8 cellular contexts compared by ENCODE assay signal in genomic region chr10:132142396-132143161, GRCh38. TPM values are rescaled to one million over a fixed set of nuclear protein-coding genes. Genes with fewer than 3 reads are reported as not detected.
DNase-seq lines count a peak whose midpoint lies in the region; TF ChIP-seq lines count a peak whose summit lies in the region.

No MANE protein-coding gene starts in this region.

- no peak for TF ChIP-seq POLR2A in lower leg skin (IDR thresholded peaks at IDR 0.05)

- H3K36me3 ChIP-seq in HAP-1 (replicated peaks) (no peaks in the 10 kb centered on the region), SJCRH30 (no peaks in the 10 kb centered on the region), adipocyte (ENCODE audit: control insufficient read depth, insufficient read depth, low read length, severe bottlenecking) (no peaks in the 10 kb centered on the region)

- 37% methylated on average over 22 to 24 of the region's 33 CpGs for WGBS in lower leg skin, 2 donors

- intact Hi-C loops in lower leg skin (cut with DNase I; ENCODE audit: low total_unique reads), result no loop called here

- DNase-seq in EL (peak; percentile 26), HAP-1 (ENCODE audit: low spot score in 2 of 2) (peak; percentile 25 to 78), SJCRH30 (peak; percentile 30 to 47), adipocyte (ENCODE audit: low read depth) (peak; percentile 67), hepatic stellate cell (ENCODE audit: low spot score) (peak; percentile 77), HPDE6-E6E7 (ENCODE audit: extremely low spot score) (no peak), lower leg skin (ENCODE audit: low spot score in 2 of 2) (no peak)
- peak in 2 of 3 donors; percentile 20 to 44 for DNase-seq in stimulated activated CD4-positive, alpha-beta T cell treated with anti-CD3 and anti-CD28 coated beads, Interleukin-12 subunit alpha, Interleukin-12 subunit beta, amount 100 ng/mL, for 48 hours (ENCODE audit: low read depth in 2 of 3, low spot score in 1 of 3)

- in situ Hi-C loops in HAP-1 (cut with MboI; ENCODE audit: low sequenced_read_pairs), result loop anchor here (10.0 kb wide), 1 partner anchor 258 kb away; no protein-coding TSS in a partner anchor

- H3K9me3 ChIP-seq in HAP-1 (no peaks in the 10 kb centered on the region), SJCRH30 (replicated peaks) (no peaks in the 10 kb centered on the region), adipocyte (ENCODE audit: control insufficient read depth, low read length) (no peaks in the 10 kb centered on the region)

- H3K4me3 ChIP-seq in HAP-1, result no peak overlapping the region
- no peak overlapping the region for H3K4me3 ChIP-seq in SJCRH30
- H3K4me3 ChIP-seq in adipocyte (ENCODE audit: low read length), result no peak overlapping the region
- no peak overlapping the region for H3K4me3 ChIP-seq in lower leg skin (ENCODE audit: low read depth, poor library complexity, severe bottlenecking)

- H3K4me1 ChIP-seq in HAP-1 (no peaks in the 10 kb centered on the region), SJCRH30 (no peaks in the 10 kb centered on the region), adipocyte (ENCODE audit: control insufficient read depth, insufficient read depth, low read length) (no peaks in the 10 kb centered on the region)

- no peak overlapping the region for H3K27ac ChIP-seq in SJCRH30

- no peak for TF ChIP-seq CTCF in lower leg skin (IDR thresholded peaks at IDR 0.05)

- no peak overlapping the region for H3K9ac ChIP-seq in adipocyte (ENCODE audit: low read length)

- H3K27me3 ChIP-seq in HAP-1 (ENCODE audit: low read depth), result no peaks in the 10 kb centered on the region
- H3K27me3 ChIP-seq in SJCRH30, result no peaks in the 10 kb centered on the region
- H3K27me3 ChIP-seq in adipocyte (replicated peaks; ENCODE audit: control insufficient read depth, insufficient read depth, low read length), result peaks cover 23% of the 10 kb centered on the region

RNA-seq across cellular contexts. Expression of gene DPYSL4, which starts 44.2 kb away (rescaled TPM):
- not detected in 2 replicates for total RNA-seq in SJCRH30 (2014; rRNA removed; shearing (Covaris generic))
- total RNA-seq in lower leg skin, result 1 to 10 TPM in 2 of 4 donors, not detected in 2; 1.1 to 1.3 TPM

Comparison
In these comparisons a context has a peak if more than half of its experiments do, and no peak if none do; other contexts are left out.
1. DNase-seq: peak in EL (single experiment), HAP-1 (2 of 2), SJCRH30 (2 of 2), adipocyte (single experiment), hepatic stellate cell (single experiment) and stimulated activated CD4-positive, alpha-beta T cell treated with anti-CD3 and anti-CD28 coated beads, Interleukin-12 subunit alpha, Interleukin-12 subunit beta, amount 100 ng/mL, for 48 hours (2 of 3); none in HPDE6-E6E7 (single experiment) and lower leg skin (0 of 2).